In the genomic region with DNA sequence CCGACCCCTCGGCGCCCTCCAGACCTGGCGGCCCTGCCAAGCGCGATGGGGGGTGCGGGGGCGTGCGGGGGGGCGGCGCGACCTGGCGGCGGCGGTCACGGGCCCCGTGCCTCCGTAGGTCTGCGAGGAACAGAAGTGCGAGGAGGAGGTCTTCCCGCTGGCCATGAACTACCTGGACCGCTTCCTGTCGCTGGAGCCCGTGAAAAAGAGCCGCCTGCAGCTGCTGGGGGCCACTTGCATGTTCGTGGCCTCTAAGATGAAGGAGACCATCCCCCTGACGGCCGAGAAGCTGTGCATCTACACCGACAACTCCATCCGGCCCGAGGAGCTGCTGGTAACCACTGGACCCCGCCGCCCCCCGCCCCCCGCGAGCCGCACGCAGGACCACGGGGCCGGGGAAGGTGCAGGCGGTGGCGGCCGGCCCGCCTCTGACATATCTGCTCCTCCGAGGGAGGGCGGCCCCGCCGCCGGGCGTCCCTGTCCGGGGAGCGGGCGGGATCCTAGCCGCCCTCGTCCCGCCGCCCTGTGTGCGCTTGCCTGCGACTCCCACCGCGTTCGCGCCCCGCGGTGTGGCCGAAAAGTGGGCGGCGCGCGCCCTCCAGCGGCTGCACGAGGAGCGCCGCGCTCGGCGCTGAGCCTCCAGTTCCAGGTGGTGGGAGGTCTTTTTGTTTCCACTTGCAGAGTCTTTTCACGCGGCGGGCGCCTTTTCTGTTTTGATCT, we compare ENCODE assay signal across 1 cellular context.
A peak's percentile ranks its signal among the peaks of the same experiment; 100 is the strongest.
TF ChIP-seq lines count a peak whose summit lies in the region.

No MANE protein-coding gene starts in this region.

TF ChIP-seq in HepG2, 621 proteins besides CTCF, POLR2A, EP300 and RAD21 (continued from another document and continues in another):
- TF ChIP-seq, protein P1, sequence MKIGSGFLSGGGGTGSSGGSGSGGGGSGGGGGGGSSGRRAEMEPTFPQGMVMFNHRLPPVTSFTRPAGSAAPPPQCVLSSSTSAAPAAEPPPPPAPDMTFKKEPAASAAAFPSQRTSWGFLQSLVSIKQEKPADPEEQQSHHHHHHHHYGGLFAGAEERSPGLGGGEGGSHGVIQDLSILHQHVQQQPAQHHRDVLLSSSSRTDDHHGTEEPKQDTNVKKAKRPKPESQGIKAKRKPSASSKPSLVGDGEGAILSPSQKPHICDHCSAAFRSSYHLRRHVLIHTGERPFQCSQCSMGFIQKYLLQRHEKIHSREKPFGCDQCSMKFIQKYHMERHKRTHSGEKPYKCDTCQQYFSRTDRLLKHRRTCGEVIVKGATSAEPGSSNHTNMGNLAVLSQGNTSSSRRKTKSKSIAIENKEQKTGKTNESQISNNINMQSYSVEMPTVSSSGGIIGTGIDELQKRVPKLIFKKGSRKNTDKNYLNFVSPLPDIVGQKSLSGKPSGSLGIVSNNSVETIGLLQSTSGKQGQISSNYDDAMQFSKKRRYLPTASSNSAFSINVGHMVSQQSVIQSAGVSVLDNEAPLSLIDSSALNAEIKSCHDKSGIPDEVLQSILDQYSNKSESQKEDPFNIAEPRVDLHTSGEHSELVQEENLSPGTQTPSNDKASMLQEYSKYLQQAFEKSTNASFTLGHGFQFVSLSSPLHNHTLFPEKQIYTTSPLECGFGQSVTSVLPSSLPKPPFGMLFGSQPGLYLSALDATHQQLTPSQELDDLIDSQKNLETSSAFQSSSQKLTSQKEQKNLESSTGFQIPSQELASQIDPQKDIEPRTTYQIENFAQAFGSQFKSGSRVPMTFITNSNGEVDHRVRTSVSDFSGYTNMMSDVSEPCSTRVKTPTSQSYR (CRISPR knock-in tag; IDR thresholded peaks at IDR 0.05; ENCODE audit: borderline replicate concordance): no peak
- no peak for TF ChIP-seq DMTF1 (CRISPR knock-in tag; IDR thresholded peaks at IDR 0.05)
- no peak for TF ChIP-seq CREM (IDR thresholded peaks at IDR 0.05)
- TF ChIP-seq CREM (CRISPR knock-in tag; IDR thresholded peaks at IDR 0.05): no peak
- TF ChIP-seq ZNF138 (CRISPR knock-in tag; IDR thresholded peaks at IDR 0.05; ENCODE audit: low read depth): no peak
- TF ChIP-seq KDM5A (IDR thresholded peaks at IDR 0.05; ENCODE audit: borderline replicate concordance, low read length): no peak
- no peak for TF ChIP-seq ZNF230 (CRISPR knock-in tag; IDR thresholded peaks at IDR 0.05)
- TF ChIP-seq MNT (IDR thresholded peaks at IDR 0.05): no peak
- TF ChIP-seq ZNF362 (CRISPR knock-in tag; IDR thresholded peaks at IDR 0.05; ENCODE audit: borderline replicate concordance): no peak
- TF ChIP-seq ZNF205 (CRISPR knock-in tag; IDR thresholded peaks at IDR 0.05): peak; percentile 50; the same call in 1 of the 2 replicates
- TF ChIP-seq ZNF672 (CRISPR knock-in tag; IDR thresholded peaks at IDR 0.05): no peak
- peak; percentile 64 for TF ChIP-seq AGO2 (optimal IDR thresholded peaks at IDR 0.05; ENCODE audit: low read depth, low read length)
- no peak for TF ChIP-seq IRF9 (CRISPR knock-in tag; IDR thresholded peaks at IDR 0.05; ENCODE audit: borderline replicate concordance)
- TF ChIP-seq ZBED4 (CRISPR knock-in tag; IDR thresholded peaks at IDR 0.05; ENCODE audit: borderline replicate concordance): no peak
- TF ChIP-seq, protein P2, sequence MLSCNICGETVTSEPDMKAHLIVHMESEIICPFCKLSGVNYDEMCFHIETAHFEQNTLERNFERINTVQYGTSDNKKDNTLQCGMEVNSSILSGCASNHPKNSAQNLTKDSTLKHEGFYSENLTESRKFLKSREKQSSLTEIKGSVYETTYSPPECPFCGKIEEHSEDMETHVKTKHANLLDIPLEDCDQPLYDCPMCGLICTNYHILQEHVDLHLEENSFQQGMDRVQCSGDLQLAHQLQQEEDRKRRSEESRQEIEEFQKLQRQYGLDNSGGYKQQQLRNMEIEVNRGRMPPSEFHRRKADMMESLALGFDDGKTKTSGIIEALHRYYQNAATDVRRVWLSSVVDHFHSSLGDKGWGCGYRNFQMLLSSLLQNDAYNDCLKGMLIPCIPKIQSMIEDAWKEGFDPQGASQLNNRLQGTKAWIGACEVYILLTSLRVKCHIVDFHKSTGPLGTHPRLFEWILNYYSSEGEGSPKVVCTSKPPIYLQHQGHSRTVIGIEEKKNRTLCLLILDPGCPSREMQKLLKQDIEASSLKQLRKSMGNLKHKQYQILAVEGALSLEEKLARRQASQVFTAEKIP (CRISPR knock-in tag; IDR thresholded peaks at IDR 0.05; ENCODE audit: borderline replicate concordance): no peak
- no peak for TF ChIP-seq RBM22 (optimal IDR thresholded peaks at IDR 0.05; ENCODE audit: low read length)
- TF ChIP-seq, protein P3, sequence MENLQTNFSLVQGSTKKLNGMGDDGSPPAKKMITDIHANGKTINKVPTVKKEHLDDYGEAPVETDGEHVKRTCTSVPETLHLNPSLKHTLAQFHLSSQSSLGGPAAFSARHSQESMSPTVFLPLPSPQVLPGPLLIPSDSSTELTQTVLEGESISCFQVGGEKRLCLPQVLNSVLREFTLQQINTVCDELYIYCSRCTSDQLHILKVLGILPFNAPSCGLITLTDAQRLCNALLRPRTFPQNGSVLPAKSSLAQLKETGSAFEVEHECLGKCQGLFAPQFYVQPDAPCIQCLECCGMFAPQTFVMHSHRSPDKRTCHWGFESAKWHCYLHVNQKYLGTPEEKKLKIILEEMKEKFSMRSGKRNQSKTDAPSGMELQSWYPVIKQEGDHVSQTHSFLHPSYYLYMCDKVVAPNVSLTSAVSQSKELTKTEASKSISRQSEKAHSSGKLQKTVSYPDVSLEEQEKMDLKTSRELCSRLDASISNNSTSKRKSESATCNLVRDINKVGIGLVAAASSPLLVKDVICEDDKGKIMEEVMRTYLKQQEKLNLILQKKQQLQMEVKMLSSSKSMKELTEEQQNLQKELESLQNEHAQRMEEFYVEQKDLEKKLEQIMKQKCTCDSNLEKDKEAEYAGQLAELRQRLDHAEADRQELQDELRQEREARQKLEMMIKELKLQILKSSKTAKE (CRISPR knock-in tag; IDR thresholded peaks at IDR 0.05; ENCODE audit: borderline replicate concordance): no peak
- no peak for TF ChIP-seq ZBTB4 (CRISPR knock-in tag; IDR thresholded peaks at IDR 0.05; ENCODE audit: borderline replicate concordance)
- no peak for TF ChIP-seq SRSF4 (IDR thresholded peaks at IDR 0.05; ENCODE audit: low read depth, low read length, poor library complexity, severe bottlenecking)
- no peak for TF ChIP-seq NFRKB (IDR thresholded peaks at IDR 0.05)
- TF ChIP-seq, protein P4, sequence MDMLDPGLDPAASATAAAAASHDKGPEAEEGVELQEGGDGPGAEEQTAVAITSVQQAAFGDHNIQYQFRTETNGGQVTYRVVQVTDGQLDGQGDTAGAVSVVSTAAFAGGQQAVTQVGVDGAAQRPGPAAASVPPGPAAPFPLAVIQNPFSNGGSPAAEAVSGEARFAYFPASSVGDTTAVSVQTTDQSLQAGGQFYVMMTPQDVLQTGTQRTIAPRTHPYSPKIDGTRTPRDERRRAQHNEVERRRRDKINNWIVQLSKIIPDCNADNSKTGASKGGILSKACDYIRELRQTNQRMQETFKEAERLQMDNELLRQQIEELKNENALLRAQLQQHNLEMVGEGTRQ (IDR thresholded peaks at IDR 0.05; ENCODE audit: low read depth, low read length): no peak
- TF ChIP-seq, protein P4 (CRISPR knock-in tag; IDR thresholded peaks at IDR 0.05; ENCODE audit: borderline replicate concordance): no peak
- TF ChIP-seq ZNF7 (CRISPR knock-in tag; IDR thresholded peaks at IDR 0.05): no peak
- no peak for TF ChIP-seq BRCA1 (CRISPR knock-in tag; IDR thresholded peaks at IDR 0.05)
